Comparison of ENCODE assay signal across 32 cellular contexts in the genomic region with DNA sequence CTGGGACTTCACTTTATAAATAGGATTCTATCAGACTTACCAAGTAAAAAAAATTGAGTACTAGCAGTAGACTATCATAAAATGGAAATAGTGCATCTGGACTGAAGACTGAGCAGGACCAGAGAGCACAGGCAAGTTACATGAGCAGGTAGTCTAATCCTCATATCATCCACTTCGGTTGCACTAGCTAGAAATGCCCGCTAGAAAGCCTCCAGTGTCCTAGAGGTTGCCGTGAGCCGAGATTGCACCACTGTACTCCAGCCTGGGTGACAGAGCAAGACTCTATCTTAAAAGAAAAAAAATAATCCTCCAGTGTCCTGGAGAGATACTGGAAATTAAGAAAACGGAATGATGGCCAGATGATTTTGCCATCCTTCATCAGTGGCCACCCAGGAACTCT. TPM values are rescaled to one million over a fixed set of nuclear protein-coding genes. Genes with fewer than 3 reads are reported as not detected.
A peak's percentile ranks its signal among the peaks of the same experiment; 100 is the strongest.
DNase-seq lines count a peak whose midpoint lies in the region; ATAC-seq, FAIRE-seq and TF ChIP-seq lines count a peak whose summit lies in the region.
"Had no signal": no experiment of that assay in that cellular context is flagged by ENCODE, and none has a peak within 500 bp of the region (broad histone marks: within the 10 kb centered on the region; RNA-seq: fewer than 3 reads in every experiment).

No MANE protein-coding gene starts in this region.

- TF ChIP-seq CTCF in HepG2 (CRISPR knock-in tag; IDR thresholded peaks at IDR 0.05) (no peak), right lobe of liver (IDR thresholded peaks at IDR 0.05) (no peak), KMS-11 (conservative IDR thresholded peaks at IDR 0.05; ENCODE audit: low read depth, low read length) (no peak)

- DNase-seq in HepG2 (ENCODE audit: low spot score) (peak; percentile 3), right lobe of liver (no peak), SK-MEL-5 (ENCODE audit: low read depth, low spot score) (peak; percentile 14), NCI-H1417 (lab: John Stamatoyannopoulos, UW) (no peak), mucosa of gallbladder (ENCODE audit: low spot score) (no peak), midbrain (lab: John Stamatoyannopoulos, UW) (no peak)
- DNase-seq: ACHN; BE2C; C1 segment of cervical spinal cord; CD4-positive, alpha-beta memory T cell; CD4-positive, CD25-positive, alpha-beta regulatory T cell; CD8-positive, alpha-beta memory T cell; COR-L47; DMS 273 treated with DMSO at 0.1 percent for 48 hours; DMS153; DMS53; DMS79; DND-41; EL; GDM1 had no signal

- TF ChIP-seq EP300 in HepG2 (IDR thresholded peaks at IDR 0.05; ENCODE audit: low read depth in 2 of 2, low read length in 2 of 2): no peak
- TF ChIP-seq EP300 in HepG2 (CRISPR knock-in tag; IDR thresholded peaks at IDR 0.05; ENCODE audit: borderline replicate concordance): no peak

- no peaks in the 10 kb centered on the region for H3K79me2 ChIP-seq in HepG2 (ENCODE audit: insufficient read depth, low read length)
- no peaks in the 10 kb centered on the region for H3K79me2 ChIP-seq in KMS-11 (ENCODE audit: insufficient read depth, low read depth)

- no peak overlapping the region for H3K4me3 ChIP-seq in HepG2 (replicated peaks in 1 of 3; ENCODE audit: insufficient read depth in 1 of 3, low read depth in 2 of 3, low read length in 3 of 3)
- no peak overlapping the region for H3K4me3 ChIP-seq in right lobe of liver
- H3K4me3 ChIP-seq in KMS-11 (IDR thresholded peaks at IDR 0.05; ENCODE audit: insufficient read depth, low read depth, low read length): no peak overlapping the region
- H3K4me3 ChIP-seq: BLaER1, GM12878 had no signal

- no peak overlapping the region for H3K9ac ChIP-seq in HepG2 (ENCODE audit: insufficient read depth, low read depth, low read length)
- H3K9ac ChIP-seq in KMS-11: no peak overlapping the region
- H3K9ac ChIP-seq: BLaER1 had no signal

- FAIRE-seq in HepG2 (lab: Jason Lieb, UNC): no peak
- FAIRE-seq: GM12878, GM12892, GM18507 had no signal

- H4K20me1 ChIP-seq in HepG2 (ENCODE audit: insufficient read depth, low read length) (no peaks in the 10 kb centered on the region), KMS-11 (ENCODE audit: insufficient read depth) (no peaks in the 10 kb centered on the region)
- H4K20me1 ChIP-seq: BLaER1 had no signal

- intact Hi-C loops in HepG2 (cut with micrococcal nuclease; ENCODE audit: unreplicated experiment): no loop called here
- intact Hi-C loops in right lobe of liver (cut with DNase I): no loop called here

- H3K27me3 ChIP-seq in HepG2 (ENCODE audit: control insufficient read depth in 1 of 2, insufficient read depth in 2 of 2, low read length in 2 of 2): peaks cover 0 to 3% of the 10 kb centered on the region in 2 experiments; a peak in 2 of 5 replicates
- H3K27me3 ChIP-seq in right lobe of liver: no peaks in the 10 kb centered on the region
- no peaks in the 10 kb centered on the region for H3K27me3 ChIP-seq in KMS-11 (ENCODE audit: insufficient read depth, low read depth)
- H3K27me3 ChIP-seq: BE2C, BLaER1 had no signal

- no TSS peak for BruUV-seq in HepG2 (replicated peaks; lab: Mats Ljungman, UMichigan)

- in situ Hi-C loops in HepG2 (cut with HindIII; ENCODE audit: extremely low pct_ligation_motif_present, low pct_unique_long_range_greater_than_20kb) (no loop called here), SK-MEL-5 (cut with HindIII; ENCODE audit: low pct_unique_long_range_greater_than_20kb, low sequenced_read_pairs) (no loop called here)

- H3K27ac ChIP-seq in HepG2 (ENCODE audit: extremely low read length, insufficient read depth, low read length) (no peak overlapping the region), right lobe of liver (no peak overlapping the region), KMS-11 (no peak overlapping the region)
- H3K27ac ChIP-seq: 22Rv1, BLaER1 had no signal

- ATAC-seq in HepG2 (peak; percentile 78), right lobe of liver (no peak)
- ATAC-seq: GM12878 had no signal

- POLR2A ChIA-PET in HepG2 (lab: Yijun Ruan, JAX): no interaction called here

- no peaks in the 10 kb centered on the region for H3K4me1 ChIP-seq in HepG2 (ENCODE audit: insufficient read depth, low read length)
- no peaks in the 10 kb centered on the region for H3K4me1 ChIP-seq in right lobe of liver
- H3K4me1 ChIP-seq in KMS-11 (ENCODE audit: low read depth, poor library complexity, severe bottlenecking): peaks cover 32% of the 10 kb centered on the region
- H3K4me1 ChIP-seq: BE2C had no signal

- H2AFZ ChIP-seq in HepG2 (ENCODE audit: low read length) (no peak overlapping the region), KMS-11 (ENCODE audit: low read depth) (no peak overlapping the region)

- no peak for TF ChIP-seq RAD21 in HepG2 (CRISPR knock-in tag; IDR thresholded peaks at IDR 0.05)

- no peak overlapping the region for H3K4me2 ChIP-seq in HepG2 (ENCODE audit: low read depth, low read length)
- peak overlapping the region; percentile 68; the same call in 1 of the 2 replicates for H3K4me2 ChIP-seq in KMS-11
- H3K4me2 ChIP-seq: BLaER1 had no signal

- TF ChIP-seq POLR2A in HepG2 (IDR thresholded peaks at IDR 0.05; ENCODE audit: insufficient read depth in 1 of 2, low read depth in 2 of 2, low read length in 2 of 2): no peak
- no peak for TF ChIP-seq POLR2A in right lobe of liver (IDR thresholded peaks at IDR 0.05)

- H3K9me3 ChIP-seq in HepG2 (ENCODE audit: low read length) (no peaks in the 10 kb centered on the region), right lobe of liver (no peaks in the 10 kb centered on the region)
- H3K9me3 ChIP-seq: BE2C, BLaER1 had no signal

- WGBS in HepG2 (ENCODE audit: low lambda C conversion rate): 2% methylated on average over 5 of the region's 5 CpGs
- 70% methylated on average over 5 of the region's 5 CpGs for WGBS in right lobe of liver (ENCODE audit: insufficient coverage, low coverage, low lambda C conversion rate, missing lambda C conversion rate)

- no peaks in the 10 kb centered on the region for H3K36me3 ChIP-seq in HepG2 (replicated peaks in 1 of 2; ENCODE audit: control insufficient read depth in 1 of 2, insufficient read depth in 2 of 2, low read length in 2 of 2)
- H3K36me3 ChIP-seq in right lobe of liver: no peaks in the 10 kb centered on the region
- H3K36me3 ChIP-seq in KMS-11 (ENCODE audit: insufficient read depth): no peaks in the 10 kb centered on the region
- H3K36me3 ChIP-seq: BE2C, BLaER1 had no signal

- CTCF ChIA-PET in HepG2 (lab: Yijun Ruan, JAX; ENCODE audit: low intra/inter-chr PET ratio, low total read pairs): no interaction called here

RNA-seq across cellular contexts. Expression of a gene that starts 20.0 kb away (rescaled TPM):
- total RNA-seq in HepG2 (2016; rRNA removed; fragmentation: Illumina TruSeq; extraction: Trizol) (not detected in 2 replicates), right lobe of liver (not detected), mucosa of gallbladder (not detected)
- total RNA-seq in HepG2 (2016; cell fraction: cytosol; rRNA removed; fragmentation: Illumina TruSeq; extraction: Trizol; ENCODE audit: low read depth): not detected in 2 replicates
- not detected in 2 replicates for total RNA-seq in HepG2 (2016; cell fraction: insoluble cytoplasmic fraction; rRNA removed; fragmentation: Illumina TruSeq; extraction: Trizol)
- not detected in 2 replicates for total RNA-seq in HepG2 (2016; cell fraction: membrane; rRNA removed; fragmentation: Illumina TruSeq; extraction: Trizol)
- not detected in 2 replicates for total RNA-seq in HepG2 (2016; cell fraction: nucleus; rRNA removed; fragmentation: Illumina TruSeq; extraction: Trizol)
- 0.04 TPM in 1 of 2 replicates, not detected in the other for polyA plus RNA-seq in HepG2 (2011; rRNA removed)
- 0.06 TPM in 1 of 2 replicates, not detected in the other for polyA plus RNA-seq in HepG2 (2011; cell fraction: cytosol; rRNA removed)
- not detected in 2 replicates for polyA plus RNA-seq in HepG2 (2011; cell fraction: nucleus; rRNA removed)
- polyA plus RNA-seq in HepG2 (2012): 0.05 and 0.20 TPM in 2 replicates
- not detected in 2 replicates for polyA plus RNA-seq in HepG2 (2016; cell fraction: cytosol; fragmentation: Illumina TruSeq; extraction: Trizol; ENCODE audit: low read depth)
- polyA plus RNA-seq in HepG2 (2016; cell fraction: insoluble cytoplasmic fraction; fragmentation: Illumina TruSeq; extraction: Trizol; ENCODE audit: low read depth): not detected in 2 replicates
- polyA plus RNA-seq in HepG2 (2016; cell fraction: membrane; fragmentation: Illumina TruSeq; extraction: Trizol; ENCODE audit: low read depth): 0.08 TPM in 1 of 2 replicates, not detected in the other
- not detected in 2 replicates for polyA plus RNA-seq in HepG2 (2016; cell fraction: nucleus; fragmentation: Illumina TruSeq; extraction: Trizol; ENCODE audit: insufficient read depth, low read depth)
- polyA minus RNA-seq in HepG2 (2011; rRNA and poly(A)+ RNA removed; ENCODE audit: low replicate concordance): 0.06 TPM in 1 of 2 replicates, not detected in the other
- polyA minus RNA-seq in HepG2 (2011; cell fraction: cytosol; rRNA and poly(A)+ RNA removed): not detected in 2 replicates
- 0.26 TPM in 1 of 2 replicates, not detected in the other for polyA minus RNA-seq in HepG2 (2011; cell fraction: nucleus; rRNA and poly(A)+ RNA removed)
- total RNA-seq in SK-MEL-5 (2014; rRNA removed; shearing (Covaris generic)): 0.03 and 0.11 TPM in 2 replicates
- polyA plus RNA-seq in SK-MEL-5 (2015; cell fraction: cytosol; rRNA removed): 0.25 TPM in 1 of 2 replicates, not detected in the other
- polyA plus RNA-seq in SK-MEL-5 (2015; cell fraction: nucleus; rRNA removed): 1.3 TPM in 1 of 2 replicates, not detected in the other
- total RNA-seq: A172; A673; CD4-positive, alpha-beta memory T cell; CD4-positive, CD25-positive, alpha-beta regulatory T cell; CD8-positive, alpha-beta memory T cell; Daoy; G401; GM12878 had no signal
- polyA plus RNA-seq: AG04450; CD14-positive monocyte; CD4-positive, alpha-beta memory T cell; CD4-positive, CD25-positive, alpha-beta regulatory T cell; CD8-positive, alpha-beta memory T cell had no signal

RNA-seq across cellular contexts. Expression of a gene that starts 36.6 kb away (rescaled TPM):
- total RNA-seq in HepG2 (2016; rRNA removed; fragmentation: Illumina TruSeq; extraction: Trizol) (not detected in 2 replicates), right lobe of liver (under 1 TPM in 1 of 6 experiments, not detected in 5; 0.13 TPM), mucosa of gallbladder (0.81 TPM)
- total RNA-seq in HepG2 (2016; cell fraction: cytosol; rRNA removed; fragmentation: Illumina TruSeq; extraction: Trizol; ENCODE audit: low read depth): not detected in 2 replicates
- not detected in 2 replicates for total RNA-seq in HepG2 (2016; cell fraction: insoluble cytoplasmic fraction; rRNA removed; fragmentation: Illumina TruSeq; extraction: Trizol)
- total RNA-seq in HepG2 (2016; cell fraction: membrane; rRNA removed; fragmentation: Illumina TruSeq; extraction: Trizol): not detected in 2 replicates
- total RNA-seq in HepG2 (2016; cell fraction: nucleus; rRNA removed; fragmentation: Illumina TruSeq; extraction: Trizol): not detected in 2 replicates
- polyA plus RNA-seq in HepG2 (2011; rRNA removed): 0.16 and 0.21 TPM in 2 replicates
- polyA plus RNA-seq in HepG2 (2011; cell fraction: cytosol; rRNA removed): 0.03 and 0.21 TPM in 2 replicates
- 0.47 and 1.7 TPM in 2 replicates for polyA plus RNA-seq in HepG2 (2011; cell fraction: nucleus; rRNA removed)
- 0.11 and 0.24 TPM in 2 replicates for polyA plus RNA-seq in HepG2 (2012)
- not detected in 2 replicates for polyA plus RNA-seq in HepG2 (2016; cell fraction: cytosol; fragmentation: Illumina TruSeq; extraction: Trizol; ENCODE audit: low read depth)
- polyA plus RNA-seq in HepG2 (2016; cell fraction: insoluble cytoplasmic fraction; fragmentation: Illumina TruSeq; extraction: Trizol; ENCODE audit: low read depth): not detected in 2 replicates
- not detected in 2 replicates for polyA plus RNA-seq in HepG2 (2016; cell fraction: membrane; fragmentation: Illumina TruSeq; extraction: Trizol; ENCODE audit: low read depth)
- not detected in 2 replicates for polyA plus RNA-seq in HepG2 (2016; cell fraction: nucleus; fragmentation: Illumina TruSeq; extraction: Trizol; ENCODE audit: insufficient read depth, low read depth)
- polyA minus RNA-seq in HepG2 (2011; rRNA and poly(A)+ RNA removed; ENCODE audit: low replicate concordance): not detected in 2 replicates
- polyA minus RNA-seq in HepG2 (2011; cell fraction: cytosol; rRNA and poly(A)+ RNA removed): not detected in 2 replicates
- 0.87 TPM in 1 of 2 replicates, not detected in the other for polyA minus RNA-seq in HepG2 (2011; cell fraction: nucleus; rRNA and poly(A)+ RNA removed)
- total RNA-seq in SK-MEL-5 (2014; rRNA removed; shearing (Covaris generic)): not detected in 2 replicates
- polyA plus RNA-seq in SK-MEL-5 (2015; cell fraction: cytosol; rRNA removed): not detected in 2 replicates
- not detected in 2 replicates for polyA plus RNA-seq in SK-MEL-5 (2015; cell fraction: nucleus; rRNA removed)
- total RNA-seq: A172; CD4-positive, alpha-beta memory T cell; CD4-positive, CD25-positive, alpha-beta regulatory T cell; CD8-positive, alpha-beta memory T cell; Daoy; GM12878 had no signal
- polyA plus RNA-seq: AG04450; CD14-positive monocyte; CD4-positive, alpha-beta memory T cell; CD4-positive, CD25-positive, alpha-beta regulatory T cell; CD8-positive, alpha-beta memory T cell had no signal

Comparison
In these comparisons a context has a peak if more than half of its experiments do, and no peak if none do; other contexts are left out.
1. DNase-seq: peak in HepG2 (single experiment) and SK-MEL-5 (single experiment); none in right lobe of liver (0 of 3), NCI-H1417 (0 of 3), mucosa of gallbladder (single experiment) and midbrain (single experiment).